Comparison of ENCODE assay signal across 13 cellular contexts in genomic region chr15:60788514-60789091, GRCh38.
DNase-seq lines count a peak whose midpoint lies in the region; ATAC-seq lines count a peak whose summit lies in the region.
"Had no signal": no experiment of that assay in that cellular context is flagged by ENCODE, and none has a peak within 500 bp of the region (broad histone marks: within the 10 kb centered on the region; RNA-seq: fewer than 3 reads in every experiment).

No MANE protein-coding gene starts in this region.

- H3K27ac Mint-ChIP-seq in activated CD4-positive, alpha-beta memory T cell treated with anti-CD3 and anti-CD28 coated beads for 36 hours, result peak overlapping the region; percentile 79

- peak overlapping the region; percentile 31 for H3K27ac ChIP-seq in thymus (ENCODE audit: low read depth)
- H3K27ac ChIP-seq: heart left ventricle had no signal

- intact Hi-C loops in activated CD4-positive, alpha-beta memory T cell treated with anti-CD3 and anti-CD28 coated beads for 36 hours (cut with micrococcal nuclease), result loop anchor here (1.0 kb wide), 2 partner anchors 12 to 14 kb away; no protein-coding TSS in a partner anchor

- peak; percentile 41 for DNase-seq in stimulated activated CD4-positive, alpha-beta T cell treated with anti-CD3 and anti-CD28 coated beads, Interleukin-15, amount 100 ng/mL, for 24 hours
- DNase-seq in stimulated activated CD4-positive, alpha-beta T cell treated with anti-CD3 and anti-CD28 coated beads, Interleukin-2, amount 100 ng/mL, for 48 hours, result no peak
- peak; percentile 77 for DNase-seq in activated CD4-positive, alpha-beta memory T cell treated with anti-CD3 and anti-CD28 coated beads for 36 hours
- DNase-seq in left kidney (ENCODE audit: low read depth, low spot score) (peak; percentile 87), DMS114 treated with DMSO at 0.1 percent for 48 hours (lab: John Stamatoyannopoulos, UW; ENCODE audit: unreplicated experiment) (no peak)
- DNase-seq: activated CD4-positive, CD25-positive, alpha-beta regulatory T cell treated with anti-CD3 and anti-CD28 coated beads, Interleukin-2, amount 50 U/mL, for 72 hours; heart left ventricle; KG1; NCI-H1105 treated with DMSO at 0.1 percent for 48 hours had no signal

- peaks cover 18% of the 10 kb centered on the region for H3K9me3 Mint-ChIP-seq in activated CD4-positive, alpha-beta memory T cell treated with anti-CD3 and anti-CD28 coated beads for 36 hours

- H3K27me3 Mint-ChIP-seq in activated CD4-positive, alpha-beta memory T cell treated with anti-CD3 and anti-CD28 coated beads for 36 hours, result no peaks in the 10 kb centered on the region

- no peaks in the 10 kb centered on the region for H3K27me3 ChIP-seq in thymus (ENCODE audit: control insufficient read depth, insufficient read depth)
- H3K27me3 ChIP-seq: heart left ventricle had no signal

- WGBS in thymus, result 92% methylated on average over 9 of the region's 9 CpGs

- no peak overlapping the region for H3K4me3 ChIP-seq in thymus (ENCODE audit: low read length)
- H3K4me3 ChIP-seq: heart left ventricle had no signal

- CTCF ChIA-PET in activated CD4-positive, alpha-beta memory T cell treated with anti-CD3 and anti-CD28 coated beads for 36 hours (lab: Charles Lee), result interaction anchor here (0.5 to 3.7 kb wide), 25 partner anchors 10 to 1116 kb away, joined by 3 to 28 read pairs (median 4); no protein-coding TSS in a partner anchor

- H3K4me1 Mint-ChIP-seq in activated CD4-positive, alpha-beta memory T cell treated with anti-CD3 and anti-CD28 coated beads for 36 hours (ENCODE audit: low read depth), result peaks cover 76% of the 10 kb centered on the region

- H3K4me3 Mint-ChIP-seq in activated CD4-positive, alpha-beta memory T cell treated with anti-CD3 and anti-CD28 coated beads for 36 hours, result peak overlapping the region; percentile 3
- H3K4me3 Mint-ChIP-seq: T-helper 1 cell treated with Interleukin-12 subunit alpha and Interleukin-12 subunit beta and Interleukin-4 antibody, amounts not matched to agents 30 μg/mL and 1 μg/mL, for 36 hours had no signal

- H3K36me3 ChIP-seq in thymus (ENCODE audit: control insufficient read depth, insufficient read depth), result no peaks in the 10 kb centered on the region
- H3K36me3 ChIP-seq: heart left ventricle had no signal

- no peaks in the 10 kb centered on the region for H3K9me3 ChIP-seq in thymus (ENCODE audit: control insufficient read depth)

- POLR2A ChIA-PET in activated CD4-positive, alpha-beta memory T cell treated with anti-CD3 and anti-CD28 coated beads for 36 hours (lab: Charles Lee), result interaction anchor here (0.9 to 2.9 kb wide), 5 partner anchors 9 to 139 kb away, joined by 3 to 20 read pairs (median 3); no protein-coding TSS in a partner anchor

- ATAC-seq in GM19452 (IDR thresholded peaks at IDR 0.05; ENCODE audit: unreplicated experiment) (no peak), GM19023 (IDR thresholded peaks at IDR 0.05; ENCODE audit: unreplicated experiment) (no peak)
- ATAC-seq: heart left ventricle had no signal

- peaks cover 18% of the 10 kb centered on the region for H3K36me3 Mint-ChIP-seq in activated CD4-positive, alpha-beta memory T cell treated with anti-CD3 and anti-CD28 coated beads for 36 hours

- H3K4me1 ChIP-seq in thymus (ENCODE audit: control insufficient read depth, insufficient read depth, low read length), result no peaks in the 10 kb centered on the region
- H3K4me1 ChIP-seq: heart left ventricle had no signal

Comparison
In these comparisons a context has a peak if more than half of its experiments do, and no peak if none do; other contexts are left out.
1. DNase-seq: peak in stimulated activated CD4-positive, alpha-beta T cell treated with anti-CD3 and anti-CD28 coated beads, Interleukin-15, amount 100 ng/mL, for 24 hours (single experiment), activated CD4-positive, alpha-beta memory T cell treated with anti-CD3 and anti-CD28 coated beads for 36 hours (single experiment) and left kidney (single experiment); none in stimulated activated CD4-positive, alpha-beta T cell treated with anti-CD3 and anti-CD28 coated beads, Interleukin-2, amount 100 ng/mL, for 48 hours (0 of 2) and DMS114 treated with DMSO at 0.1 percent for 48 hours (single experiment).